ENCODE assay signal across 27 cellular contexts in the genomic region with DNA sequence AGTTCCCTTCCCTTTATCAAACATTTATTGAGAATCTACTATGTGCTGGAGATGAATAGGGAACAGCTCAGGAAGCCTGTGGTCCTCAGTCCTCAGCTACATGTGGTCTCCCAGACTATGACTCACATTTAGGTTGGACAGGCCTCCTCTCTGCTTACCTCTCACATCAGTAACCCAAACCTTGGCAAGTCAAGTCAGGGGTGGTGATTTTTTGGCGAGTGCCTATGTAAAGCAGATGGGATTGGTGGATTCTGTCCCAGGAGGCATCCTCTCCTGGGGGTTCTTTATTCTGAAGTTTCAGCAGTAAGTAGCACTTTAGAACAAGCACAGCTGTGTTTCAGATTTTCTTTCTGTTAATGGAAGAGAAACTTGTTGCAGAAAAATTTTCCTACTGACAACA.
"Had no signal": no experiment of that assay in that cellular context is flagged by ENCODE, and none has a peak within 500 bp of the region (broad histone marks: within the 10 kb centered on the region; RNA-seq: fewer than 3 reads in every experiment).

No MANE protein-coding gene starts in this region.

- DNase-seq: heart right ventricle; kidney glomerular epithelial cell; left cardiac atrium; mesendoderm; naive B cell; natural killer cell; nephron progenitor cell; occipital lobe; ovary; retina; right cardiac atrium; sigmoid colon; small intestine; spleen; stimulated activated CD4-positive, alpha-beta T cell treated with anti-CD3 and anti-CD28 coated beads, Interleukin-4, amount 100 ng/mL, for 24 hours; stimulated activated naive CD4-positive, alpha-beta T cell treated with Interleukin-2 at 50 U/mL for 16 hours; stimulated activated naive CD8-positive, alpha-beta T cell treated with anti-CD3 and anti-CD28 coated beads, Interleukin-15, amount 100 ng/mL, for 72 hours; substantia nigra; uterus had no signal

- H3K4me3 ChIP-seq: heart right ventricle, hepatocyte, lung, neural progenitor cell, ovary, prostate gland, sigmoid colon, spleen, tibial nerve, uterus had no signal

- H3K27ac ChIP-seq: heart right ventricle, hepatocyte, neural progenitor cell, neutrophil, ovary, prostate gland, sigmoid colon, spleen, tibial nerve, uterus had no signal

- H3K27me3 ChIP-seq: hepatocyte, neural progenitor cell, neutrophil, ovary, sigmoid colon, tibial nerve, uterus had no signal

- ATAC-seq: heart right ventricle; left cardiac atrium; left lobe of liver; natural killer cell; stimulated activated memory B cell treated with anti-CD40 and anti-IgM and Interleukin-4, amounts not matched to agents 10 μg/mL and 1 μg/mL and 100 μg/mL, for 72 hours; stimulated activated naive CD8-positive, alpha-beta T cell treated with anti-CD3 and anti-CD28 coated beads, Interleukin-15, amount 100 ng/mL, for 72 hours had no signal
